In the genomic region with DNA sequence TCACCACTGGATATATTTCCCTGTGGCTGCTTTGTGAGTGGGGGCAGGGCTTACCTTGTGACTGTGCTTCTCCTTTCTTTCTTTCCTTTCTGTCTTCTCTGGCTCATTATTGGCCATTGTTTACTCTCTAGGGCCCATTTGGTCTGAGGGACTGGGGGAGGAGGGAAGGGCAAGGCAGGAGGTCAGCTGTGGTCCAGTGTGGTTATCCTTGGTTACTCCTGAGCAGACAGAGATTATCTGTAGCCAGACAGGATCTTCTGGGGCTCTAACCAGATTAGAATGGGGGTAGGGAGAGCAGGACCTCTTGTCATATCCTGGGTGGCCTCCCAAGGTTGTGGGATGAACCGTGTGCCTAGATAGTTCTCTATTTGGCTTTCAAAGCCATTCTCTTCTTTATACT, we compare ENCODE assay signal across 1 cellular context.
TF ChIP-seq lines count a peak whose summit lies in the region.

No MANE protein-coding gene starts in this region.

TF ChIP-seq in K562, 482 proteins besides CTCF, POLR2A, EP300 and RAD21 (continued from another document and continues in another):
- TF ChIP-seq, protein P1, sequence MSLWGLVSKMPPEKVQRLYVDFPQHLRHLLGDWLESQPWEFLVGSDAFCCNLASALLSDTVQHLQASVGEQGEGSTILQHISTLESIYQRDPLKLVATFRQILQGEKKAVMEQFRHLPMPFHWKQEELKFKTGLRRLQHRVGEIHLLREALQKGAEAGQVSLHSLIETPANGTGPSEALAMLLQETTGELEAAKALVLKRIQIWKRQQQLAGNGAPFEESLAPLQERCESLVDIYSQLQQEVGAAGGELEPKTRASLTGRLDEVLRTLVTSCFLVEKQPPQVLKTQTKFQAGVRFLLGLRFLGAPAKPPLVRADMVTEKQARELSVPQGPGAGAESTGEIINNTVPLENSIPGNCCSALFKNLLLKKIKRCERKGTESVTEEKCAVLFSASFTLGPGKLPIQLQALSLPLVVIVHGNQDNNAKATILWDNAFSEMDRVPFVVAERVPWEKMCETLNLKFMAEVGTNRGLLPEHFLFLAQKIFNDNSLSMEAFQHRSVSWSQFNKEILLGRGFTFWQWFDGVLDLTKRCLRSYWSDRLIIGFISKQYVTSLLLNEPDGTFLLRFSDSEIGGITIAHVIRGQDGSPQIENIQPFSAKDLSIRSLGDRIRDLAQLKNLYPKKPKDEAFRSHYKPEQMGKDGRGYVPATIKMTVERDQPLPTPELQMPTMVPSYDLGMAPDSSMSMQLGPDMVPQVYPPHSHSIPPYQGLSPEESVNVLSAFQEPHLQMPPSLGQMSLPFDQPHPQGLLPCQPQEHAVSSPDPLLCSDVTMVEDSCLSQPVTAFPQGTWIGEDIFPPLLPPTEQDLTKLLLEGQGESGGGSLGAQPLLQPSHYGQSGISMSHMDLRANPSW (CRISPR knock-in tag; IDR thresholded peaks at IDR 0.05): no peak
- TF ChIP-seq PTTG1 (tag; IDR thresholded peaks at IDR 0.05; ENCODE audit: low read depth) (no peak), ERF (CRISPR knock-in tag; IDR thresholded peaks at IDR 0.05) (no peak), ZNF695 (CRISPR knock-in tag; IDR thresholded peaks at IDR 0.05) (no peak), ZNF146 (CRISPR knock-in tag; IDR thresholded peaks at IDR 0.05; ENCODE audit: unreplicated experiment) (no peak), ZBTB1 (CRISPR knock-in tag; IDR thresholded peaks at IDR 0.05; ENCODE audit: borderline replicate concordance, low read depth) (no peak; the same call in 1 of the 2 replicates), CHD2 (IDR thresholded peaks at IDR 0.05; ENCODE audit: low read depth, low read length) (no peak), MXI1 (IDR thresholded peaks at IDR 0.05; ENCODE audit: low read depth, low read length) (no peak), ZBED1 (IDR thresholded peaks at IDR 0.05) (no peak), STAT5B (CRISPR knock-in tag; IDR thresholded peaks at IDR 0.05) (no peak), FOXA1 (IDR thresholded peaks at IDR 0.05; ENCODE audit: borderline replicate concordance) (0 out of 2 replicates have a peak, but pooled peaks have one; percentile 44), TCF3 (CRISPR knock-in tag; IDR thresholded peaks at IDR 0.05) (peak; percentile 94), PTRF (tag; IDR thresholded peaks at IDR 0.05) (no peak), ZNF165 (CRISPR knock-in tag; IDR thresholded peaks at IDR 0.05; ENCODE audit: borderline replicate concordance) (no peak), NR3C1 (CRISPR knock-in tag; IDR thresholded peaks at IDR 0.05) (no peak), ZNF41 (CRISPR knock-in tag; conservative IDR thresholded peaks at IDR 0.05) (no peak), NONO (IDR thresholded peaks at IDR 0.05; ENCODE audit: low read depth in 2 of 2, low read length in 1 of 2) (peak in 1 of 2 experiments; percentile 74; a peak in 1 of 4 replicates), BDP1 (IDR thresholded peaks at IDR 0.05; ENCODE audit: insufficient read depth, insufficient read length) (no peak), HIVEP1 (CRISPR knock-in tag; IDR thresholded peaks at IDR 0.05) (no peak), ZNF444 (CRISPR knock-in tag; IDR thresholded peaks at IDR 0.05) (no peak), TARDBP (IDR thresholded peaks at IDR 0.05) (no peak), ZBTB17 (CRISPR knock-in tag; IDR thresholded peaks at IDR 0.05) (no peak)
- TF ChIP-seq, protein P2, sequence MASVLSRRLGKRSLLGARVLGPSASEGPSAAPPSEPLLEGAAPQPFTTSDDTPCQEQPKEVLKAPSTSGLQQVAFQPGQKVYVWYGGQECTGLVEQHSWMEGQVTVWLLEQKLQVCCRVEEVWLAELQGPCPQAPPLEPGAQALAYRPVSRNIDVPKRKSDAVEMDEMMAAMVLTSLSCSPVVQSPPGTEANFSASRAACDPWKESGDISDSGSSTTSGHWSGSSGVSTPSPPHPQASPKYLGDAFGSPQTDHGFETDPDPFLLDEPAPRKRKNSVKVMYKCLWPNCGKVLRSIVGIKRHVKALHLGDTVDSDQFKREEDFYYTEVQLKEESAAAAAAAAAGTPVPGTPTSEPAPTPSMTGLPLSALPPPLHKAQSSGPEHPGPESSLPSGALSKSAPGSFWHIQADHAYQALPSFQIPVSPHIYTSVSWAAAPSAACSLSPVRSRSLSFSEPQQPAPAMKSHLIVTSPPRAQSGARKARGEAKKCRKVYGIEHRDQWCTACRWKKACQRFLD (CRISPR knock-in tag; IDR thresholded peaks at IDR 0.05): 0 out of 2 replicates have a peak, but pooled peaks have one; percentile 64
- TF ChIP-seq, protein P3, sequence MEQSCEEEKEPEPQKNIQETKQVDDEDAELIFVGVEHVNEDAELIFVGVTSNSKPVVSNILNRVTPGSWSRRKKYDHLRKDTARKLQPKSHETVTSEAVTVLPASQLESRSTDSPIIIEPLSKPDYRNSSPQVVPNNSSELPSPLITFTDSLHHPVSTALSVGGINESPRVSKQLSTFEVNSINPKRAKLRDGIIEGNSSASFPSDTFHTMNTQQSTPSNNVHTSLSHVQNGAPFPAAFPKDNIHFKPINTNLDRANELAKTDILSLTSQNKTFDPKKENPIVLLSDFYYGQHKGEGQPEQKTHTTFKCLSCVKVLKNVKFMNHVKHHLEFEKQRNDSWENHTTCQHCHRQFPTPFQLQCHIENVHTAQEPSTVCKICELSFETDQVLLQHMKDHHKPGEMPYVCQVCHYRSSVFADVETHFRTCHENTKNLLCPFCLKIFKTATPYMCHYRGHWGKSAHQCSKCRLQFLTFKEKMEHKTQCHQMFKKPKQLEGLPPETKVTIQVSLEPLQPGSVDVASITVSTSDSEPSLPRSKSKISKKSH (CRISPR knock-in tag; IDR thresholded peaks at IDR 0.05): no peak
- TF ChIP-seq, protein P4, sequence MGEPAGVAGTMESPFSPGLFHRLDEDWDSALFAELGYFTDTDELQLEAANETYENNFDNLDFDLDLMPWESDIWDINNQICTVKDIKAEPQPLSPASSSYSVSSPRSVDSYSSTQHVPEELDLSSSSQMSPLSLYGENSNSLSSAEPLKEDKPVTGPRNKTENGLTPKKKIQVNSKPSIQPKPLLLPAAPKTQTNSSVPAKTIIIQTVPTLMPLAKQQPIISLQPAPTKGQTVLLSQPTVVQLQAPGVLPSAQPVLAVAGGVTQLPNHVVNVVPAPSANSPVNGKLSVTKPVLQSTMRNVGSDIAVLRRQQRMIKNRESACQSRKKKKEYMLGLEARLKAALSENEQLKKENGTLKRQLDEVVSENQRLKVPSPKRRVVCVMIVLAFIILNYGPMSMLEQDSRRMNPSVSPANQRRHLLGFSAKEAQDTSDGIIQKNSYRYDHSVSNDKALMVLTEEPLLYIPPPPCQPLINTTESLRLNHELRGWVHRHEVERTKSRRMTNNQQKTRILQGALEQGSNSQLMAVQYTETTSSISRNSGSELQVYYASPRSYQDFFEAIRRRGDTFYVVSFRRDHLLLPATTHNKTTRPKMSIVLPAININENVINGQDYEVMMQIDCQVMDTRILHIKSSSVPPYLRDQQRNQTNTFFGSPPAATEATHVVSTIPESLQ (CRISPR knock-in tag; IDR thresholded peaks at IDR 0.05): no peak
- TF ChIP-seq, protein P5, sequence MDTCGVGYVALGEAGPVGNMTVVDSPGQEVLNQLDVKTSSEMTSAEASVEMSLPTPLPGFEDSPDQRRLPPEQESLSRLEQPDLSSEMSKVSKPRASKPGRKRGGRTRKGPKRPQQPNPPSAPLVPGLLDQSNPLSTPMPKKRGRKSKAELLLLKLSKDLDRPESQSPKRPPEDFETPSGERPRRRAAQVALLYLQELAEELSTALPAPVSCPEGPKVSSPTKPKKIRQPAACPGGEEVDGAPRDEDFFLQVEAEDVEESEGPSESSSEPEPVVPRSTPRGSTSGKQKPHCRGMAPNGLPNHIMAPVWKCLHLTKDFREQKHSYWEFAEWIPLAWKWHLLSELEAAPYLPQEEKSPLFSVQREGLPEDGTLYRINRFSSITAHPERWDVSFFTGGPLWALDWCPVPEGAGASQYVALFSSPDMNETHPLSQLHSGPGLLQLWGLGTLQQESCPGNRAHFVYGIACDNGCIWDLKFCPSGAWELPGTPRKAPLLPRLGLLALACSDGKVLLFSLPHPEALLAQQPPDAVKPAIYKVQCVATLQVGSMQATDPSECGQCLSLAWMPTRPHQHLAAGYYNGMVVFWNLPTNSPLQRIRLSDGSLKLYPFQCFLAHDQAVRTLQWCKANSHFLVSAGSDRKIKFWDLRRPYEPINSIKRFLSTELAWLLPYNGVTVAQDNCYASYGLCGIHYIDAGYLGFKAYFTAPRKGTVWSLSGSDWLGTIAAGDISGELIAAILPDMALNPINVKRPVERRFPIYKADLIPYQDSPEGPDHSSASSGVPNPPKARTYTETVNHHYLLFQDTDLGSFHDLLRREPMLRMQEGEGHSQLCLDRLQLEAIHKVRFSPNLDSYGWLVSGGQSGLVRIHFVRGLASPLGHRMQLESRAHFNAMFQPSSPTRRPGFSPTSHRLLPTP (IDR thresholded peaks at IDR 0.05; ENCODE audit: borderline replicate concordance, extremely low read depth, insufficient read length): no peak
- TF ChIP-seq, protein P6, sequence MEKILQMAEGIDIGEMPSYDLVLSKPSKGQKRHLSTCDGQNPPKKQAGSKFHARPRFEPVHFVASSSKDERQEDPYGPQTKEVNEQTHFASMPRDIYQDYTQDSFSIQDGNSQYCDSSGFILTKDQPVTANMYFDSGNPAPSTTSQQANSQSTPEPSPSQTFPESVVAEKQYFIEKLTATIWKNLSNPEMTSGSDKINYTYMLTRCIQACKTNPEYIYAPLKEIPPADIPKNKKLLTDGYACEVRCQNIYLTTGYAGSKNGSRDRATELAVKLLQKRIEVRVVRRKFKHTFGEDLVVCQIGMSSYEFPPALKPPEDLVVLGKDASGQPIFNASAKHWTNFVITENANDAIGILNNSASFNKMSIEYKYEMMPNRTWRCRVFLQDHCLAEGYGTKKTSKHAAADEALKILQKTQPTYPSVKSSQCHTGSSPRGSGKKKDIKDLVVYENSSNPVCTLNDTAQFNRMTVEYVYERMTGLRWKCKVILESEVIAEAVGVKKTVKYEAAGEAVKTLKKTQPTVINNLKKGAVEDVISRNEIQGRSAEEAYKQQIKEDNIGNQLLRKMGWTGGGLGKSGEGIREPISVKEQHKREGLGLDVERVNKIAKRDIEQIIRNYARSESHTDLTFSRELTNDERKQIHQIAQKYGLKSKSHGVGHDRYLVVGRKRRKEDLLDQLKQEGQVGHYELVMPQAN (IDR thresholded peaks at IDR 0.05; ENCODE audit: borderline replicate concordance): no peak
- TF ChIP-seq, protein P7, sequence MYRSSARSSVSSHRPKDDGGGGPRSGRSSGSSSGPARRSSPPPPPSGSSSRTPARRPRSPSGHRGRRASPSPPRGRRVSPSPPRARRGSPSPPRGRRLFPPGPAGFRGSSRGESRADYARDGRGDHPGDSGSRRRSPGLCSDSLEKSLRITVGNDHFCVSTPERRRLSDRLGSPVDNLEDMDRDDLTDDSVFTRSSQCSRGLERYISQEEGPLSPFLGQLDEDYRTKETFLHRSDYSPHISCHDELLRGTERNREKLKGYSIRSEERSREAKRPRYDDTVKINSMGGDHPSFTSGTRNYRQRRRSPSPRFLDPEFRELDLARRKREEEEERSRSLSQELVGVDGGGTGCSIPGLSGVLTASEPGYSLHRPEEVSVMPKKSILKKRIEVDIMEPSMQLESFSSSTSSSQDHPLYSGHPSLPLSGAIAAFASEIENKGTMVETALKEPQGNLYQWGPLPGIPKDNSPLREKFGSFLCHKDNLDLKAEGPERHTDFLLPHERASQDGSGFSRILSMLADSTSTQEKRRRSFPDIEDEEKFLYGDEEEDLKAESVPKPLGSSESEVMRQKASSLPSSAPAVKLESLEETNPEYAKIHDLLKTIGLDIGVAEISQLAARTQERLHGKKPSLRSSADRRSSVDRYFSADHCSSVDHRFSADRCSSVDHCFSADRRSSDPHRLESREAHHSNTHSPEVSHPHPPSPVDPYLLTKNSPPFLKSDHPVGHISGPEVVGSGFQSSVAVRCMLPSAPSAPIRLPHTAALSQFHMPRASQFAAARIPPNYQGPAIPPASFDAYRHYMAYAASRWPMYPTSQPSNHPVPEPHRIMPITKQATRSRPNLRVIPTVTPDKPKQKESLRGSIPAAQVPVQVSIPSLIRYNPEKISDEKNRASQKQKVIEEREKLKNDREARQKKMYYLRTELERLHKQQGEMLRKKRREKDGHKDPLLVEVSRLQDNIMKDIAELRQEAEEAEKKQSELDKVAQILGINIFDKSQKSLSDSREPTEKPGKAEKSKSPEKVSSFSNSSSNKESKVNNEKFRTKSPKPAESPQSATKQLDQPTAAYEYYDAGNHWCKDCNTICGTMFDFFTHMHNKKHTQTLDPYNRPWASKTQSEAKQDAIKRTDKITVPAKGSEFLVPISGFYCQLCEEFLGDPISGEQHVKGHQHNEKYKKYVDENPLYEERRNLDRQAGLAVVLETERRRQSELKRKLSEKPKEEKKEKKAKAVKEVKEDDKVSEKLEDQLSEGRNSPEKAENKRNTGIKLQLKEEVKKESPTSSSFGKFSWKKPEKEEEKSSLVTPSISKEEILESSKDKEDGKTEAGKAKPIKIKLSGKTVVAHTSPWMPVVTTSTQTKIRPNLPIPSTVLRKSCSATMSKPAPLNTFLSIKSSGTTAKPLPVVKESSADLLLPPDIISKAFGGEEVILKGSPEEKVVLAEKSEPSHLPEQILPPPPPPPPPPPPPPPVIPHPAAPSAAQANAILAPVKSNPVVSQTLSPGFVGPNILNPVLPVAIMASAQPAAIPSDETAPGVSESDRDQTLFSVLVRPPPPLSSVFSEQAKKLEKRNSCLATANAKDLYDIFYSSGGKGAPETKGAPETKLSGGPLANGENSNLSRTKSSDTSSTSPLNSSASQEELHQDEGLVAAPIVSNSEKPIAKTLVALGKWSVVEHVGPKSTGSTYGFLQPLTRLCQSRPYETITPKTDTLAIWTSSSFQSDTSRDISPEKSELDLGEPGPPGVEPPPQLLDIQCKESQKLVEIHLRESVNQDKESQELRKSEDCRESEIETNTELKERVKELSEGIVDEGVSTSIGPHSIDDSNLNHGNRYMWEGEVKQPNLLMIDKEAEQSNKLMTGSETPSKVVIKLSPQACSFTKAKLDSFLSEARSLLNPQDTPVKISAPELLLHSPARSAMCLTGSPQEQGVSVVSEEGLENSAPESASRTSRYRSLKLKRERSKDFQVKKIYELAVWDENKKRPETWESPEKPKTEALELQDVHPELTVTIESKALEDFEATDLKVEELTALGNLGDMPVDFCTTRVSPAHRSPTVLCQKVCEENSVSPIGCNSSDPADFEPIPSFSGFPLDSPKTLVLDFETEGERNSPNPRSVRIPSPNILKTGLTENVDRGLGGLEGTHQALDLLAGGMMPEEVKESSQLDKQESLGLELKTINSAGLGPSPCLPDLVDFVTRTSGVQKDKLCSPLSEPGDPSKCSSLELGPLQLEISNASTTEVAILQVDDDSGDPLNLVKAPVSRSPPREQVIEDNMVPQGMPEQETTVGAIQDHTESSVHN (IDR thresholded peaks at IDR 0.05; ENCODE audit: borderline replicate concordance in 1 of 2, low read depth in 1 of 2): no peak
- TF ChIP-seq, protein P8, sequence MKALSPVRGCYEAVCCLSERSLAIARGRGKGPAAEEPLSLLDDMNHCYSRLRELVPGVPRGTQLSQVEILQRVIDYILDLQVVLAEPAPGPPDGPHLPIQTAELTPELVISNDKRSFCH (CRISPR knock-in tag; IDR thresholded peaks at IDR 0.05): no peak
- TF ChIP-seq, protein P8 (tag; IDR thresholded peaks at IDR 0.05): peak; percentile 86; the same call in 1 of the 2 replicates
- TF ChIP-seq, protein P9, sequence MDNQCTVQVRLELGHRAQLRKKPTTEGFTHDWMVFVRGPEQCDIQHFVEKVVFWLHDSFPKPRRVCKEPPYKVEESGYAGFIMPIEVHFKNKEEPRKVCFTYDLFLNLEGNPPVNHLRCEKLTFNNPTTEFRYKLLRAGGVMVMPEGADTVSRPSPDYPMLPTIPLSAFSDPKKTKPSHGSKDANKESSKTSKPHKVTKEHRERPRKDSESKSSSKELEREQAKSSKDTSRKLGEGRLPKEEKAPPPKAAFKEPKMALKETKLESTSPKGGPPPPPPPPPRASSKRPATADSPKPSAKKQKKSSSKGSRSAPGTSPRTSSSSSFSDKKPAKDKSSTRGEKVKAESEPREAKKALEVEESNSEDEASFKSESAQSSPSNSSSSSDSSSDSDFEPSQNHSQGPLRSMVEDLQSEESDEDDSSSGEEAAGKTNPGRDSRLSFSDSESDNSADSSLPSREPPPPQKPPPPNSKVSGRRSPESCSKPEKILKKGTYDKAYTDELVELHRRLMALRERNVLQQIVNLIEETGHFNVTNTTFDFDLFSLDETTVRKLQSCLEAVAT (IDR thresholded peaks at IDR 0.05): peak in 1 of 2 experiments; percentile 81; a peak in 2 of 4 replicates
